8 cellular contexts compared by ENCODE assay signal in the genomic region with DNA sequence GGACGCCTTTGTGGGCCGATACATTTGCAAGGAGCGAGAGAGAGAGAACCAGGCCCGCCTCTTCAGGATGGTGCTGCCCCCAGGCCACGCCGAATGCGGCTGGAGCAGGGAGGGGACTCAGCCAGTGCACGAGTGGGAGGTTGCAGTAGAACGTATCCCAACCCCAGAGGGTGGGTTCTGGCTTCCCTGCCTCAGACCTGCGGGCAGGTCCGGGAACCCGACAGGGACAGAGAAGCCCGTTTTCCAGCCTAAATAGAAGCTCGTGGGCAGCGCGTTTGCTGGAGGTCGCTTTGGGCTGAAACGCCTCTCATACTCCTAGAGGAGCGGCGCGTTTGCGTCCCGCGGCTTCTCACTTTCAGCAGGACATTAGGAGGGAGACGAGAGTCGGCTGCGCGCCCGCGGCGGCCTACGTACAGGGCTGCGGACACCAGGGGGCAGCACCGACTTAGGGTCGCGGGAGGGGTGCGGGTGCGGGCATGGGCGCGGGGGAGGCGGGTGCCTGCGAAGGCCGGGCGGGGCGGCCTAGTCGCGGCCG.
DNase-seq lines count a peak whose midpoint lies in the region; ATAC-seq and TF ChIP-seq lines count a peak whose summit lies in the region.

No MANE protein-coding gene starts in this region.

- ATAC-seq in HG03280 (IDR thresholded peaks at IDR 0.05; ENCODE audit: unreplicated experiment), result no peak

- peak; percentile 30 for TF ChIP-seq CTCF in GM20000 (IDR thresholded peaks at IDR 0.05; ENCODE audit: extremely low read depth, missing control alignments)

- DNase-seq in GM20000 (ENCODE audit: low spot score), result peak; percentile 75
- DNase-seq in T-helper 1 cell, result peak; percentile 53 to 69 (median 67)
- DNase-seq in amniotic epithelial cell (ENCODE audit: low read depth), result peak; percentile 72
- peak in 46 of 51 donors; percentile 12 to 82 (median 50) for DNase-seq in hypothalamus (lab: John Stamatoyannopoulos, UW)
- no peak for DNase-seq in skeletal muscle cell (ENCODE audit: low read depth)
- no peak for DNase-seq in NCI-H2107 treated with DMSO at 0.1 percent for 48 hours (lab: John Stamatoyannopoulos, UW; ENCODE audit: unreplicated experiment)
- no peak for DNase-seq in DMS79 treated with DMSO at 0.1 percent for 48 hours (lab: John Stamatoyannopoulos, UW)

- peak overlapping the region; percentile 15 for H3K4me3 ChIP-seq in skeletal muscle cell (ENCODE audit: low read depth, low read length)

Comparison
In these comparisons a context has a peak if more than half of its experiments do, and no peak if none do; other contexts are left out.
1. DNase-seq: peak in GM20000 (single experiment), T-helper 1 cell (5 of 5), amniotic epithelial cell (single experiment) and hypothalamus (46 of 51); none in skeletal muscle cell (single experiment), NCI-H2107 treated with DMSO at 0.1 percent for 48 hours (single experiment) and DMS79 treated with DMSO at 0.1 percent for 48 hours (single experiment).